In the genomic region with DNA sequence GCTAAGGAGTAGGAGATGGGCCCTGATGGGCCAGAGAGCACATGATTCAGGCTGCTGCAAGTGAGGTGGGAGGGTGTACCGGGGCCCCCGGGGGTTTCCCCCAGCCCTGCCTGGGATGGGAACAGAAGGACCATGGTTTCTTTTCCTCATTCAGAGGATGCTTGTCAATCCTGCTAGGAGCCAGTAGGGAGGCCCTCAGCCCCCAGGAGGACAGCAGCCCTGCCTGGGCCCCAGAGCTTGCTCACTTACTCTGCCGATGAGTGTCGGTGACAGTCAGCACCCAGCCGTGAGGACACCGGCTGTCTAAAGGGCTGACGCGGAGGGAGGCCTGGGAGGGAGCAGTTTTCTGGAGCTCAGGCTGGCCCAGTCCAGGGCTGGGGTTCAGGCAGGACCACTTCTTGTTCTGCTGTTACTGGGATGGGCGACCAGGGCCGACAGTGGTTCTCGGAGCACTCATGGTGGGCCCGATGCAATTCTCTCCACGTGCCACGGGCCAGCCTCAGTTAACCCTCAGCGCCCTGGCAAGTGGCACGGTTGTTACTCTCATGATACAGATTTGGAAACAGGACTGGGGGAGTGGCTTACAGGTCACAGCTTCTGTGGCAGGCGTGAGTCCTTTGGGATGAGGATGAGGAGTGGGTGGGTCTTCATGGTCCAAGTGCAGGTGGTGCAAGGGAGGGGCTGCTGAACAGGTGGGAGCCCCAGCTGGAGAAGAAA, we compare ENCODE assay signal across 8 cellular contexts. TPM values are rescaled to one million over a fixed set of nuclear protein-coding genes. Genes with fewer than 3 reads are reported as not detected.
A peak's percentile ranks its signal among the peaks of the same experiment; 100 is the strongest.
DNase-seq lines count a peak whose midpoint lies in the region; ATAC-seq and TF ChIP-seq lines count a peak whose summit lies in the region.

No MANE protein-coding gene starts in this region.

- DNase-seq in LNCaP clone FGC (ENCODE audit: low read depth) (no peak), chondrocyte (ENCODE audit: low spot score) (no peak), naive B cell (no peak), NCI-H1048 (lab: John Stamatoyannopoulos, UW) (no peak), left lobe of liver (ENCODE audit: low spot score) (no peak)
- no peak for DNase-seq in activated effector memory CD4-positive, alpha-beta T cell treated with anti-CD3 and anti-CD28 coated beads, Interleukin-2, amount 50 U/mL, for 16 hours

- H3K4me1 Mint-ChIP-seq in chondrocyte (ENCODE audit: low read depth) = peaks cover 33% of the 10 kb centered on the region
- peaks cover 19 to 48% (median 32%) of the 10 kb centered on the region in 3 donors for H3K4me1 Mint-ChIP-seq in naive B cell

- TF ChIP-seq CTCF in C4-2B (conservative IDR thresholded peaks at IDR 0.05) (no peak), LNCaP clone FGC (IDR thresholded peaks at IDR 0.05; ENCODE audit: control insufficient read depth, extremely low read depth, insufficient read depth) (no peak), chondrocyte (IDR thresholded peaks at IDR 0.05) (no peak)

- H3K27me3 Mint-ChIP-seq in chondrocyte (ENCODE audit: low read depth) (no peaks in the 10 kb centered on the region), naive B cell (no peaks in the 10 kb centered on the region)

- H3K36me3 Mint-ChIP-seq in chondrocyte (ENCODE audit: low read depth) (no peaks in the 10 kb centered on the region), naive B cell (no peaks in the 10 kb centered on the region)

- peak overlapping the region; percentile 72 for H3K4me3 ChIP-seq in LNCaP clone FGC (ENCODE audit: low read depth, low read length)

- no peak overlapping the region for H3K27ac Mint-ChIP-seq in chondrocyte (ENCODE audit: unreplicated experiment)
- peak overlapping the region in 1 of 6 donors; percentile 72 for H3K27ac Mint-ChIP-seq in naive B cell

- peak overlapping the region; percentile 66 for H3K4me3 Mint-ChIP-seq in chondrocyte (ENCODE audit: unreplicated experiment)
- H3K4me3 Mint-ChIP-seq in naive B cell = peak overlapping the region; percentile 71 to 93 (median 82)

- ATAC-seq in naive B cell (ENCODE audit: low read depth in 2 of 2) (no peak), left lobe of liver (no peak), GM21447 (IDR thresholded peaks at IDR 0.05; ENCODE audit: unreplicated experiment) (no peak)

- H3K9me3 Mint-ChIP-seq in chondrocyte (ENCODE audit: low read depth) = no peaks in the 10 kb centered on the region
- H3K9me3 Mint-ChIP-seq in naive B cell = no peaks in the 10 kb centered on the region

- peak overlapping the region; percentile 94 for H3K27ac ChIP-seq in C4-2B

RNA-seq across cellular contexts. Expression of a gene that starts 1.8 kb away (rescaled TPM):
- 24.5 to 27.3 TPM (median 27.2 TPM) in 3 replicates for total RNA-seq in chondrocyte
- polyA plus RNA-seq in naive B cell (ENCODE audit: low read depth in 6 of 6) = 10 to 100 TPM; 30.3 to 65.5 (median 40.0) TPM
- 29.0 TPM for total RNA-seq in left lobe of liver

RNA-seq across cellular contexts. Expression of a gene that starts 11.5 kb away (rescaled TPM):
- 59.6 to 92.3 TPM (median 61.0 TPM) in 3 replicates for total RNA-seq in chondrocyte
- polyA plus RNA-seq in naive B cell (ENCODE audit: low read depth in 6 of 6) = 10 to 100 TPM in 5 of 6 donors, 1 to 10 TPM in 1; 6.7 to 45.0 (median 31.5) TPM
- total RNA-seq in left lobe of liver = 64.2 TPM

RNA-seq across cellular contexts. Expression of a gene that starts 17.0 kb away (rescaled TPM):
- total RNA-seq in chondrocyte = 32.5 to 34.8 TPM (median 33.0 TPM) in 3 replicates
- polyA plus RNA-seq in naive B cell (ENCODE audit: low read depth in 6 of 6) = 10 to 100 TPM in 1 of 6 donors, 1 to 10 TPM in 5; 4.2 to 13.3 (median 7.2) TPM
- 13.0 TPM for total RNA-seq in left lobe of liver

RNA-seq across cellular contexts. Expression of a gene that starts 28.6 kb away (rescaled TPM):
- 25.8 to 33.9 TPM (median 27.9 TPM) in 3 replicates for total RNA-seq in chondrocyte
- 10 to 100 TPM; 19.1 to 53.9 (median 32.6) TPM for polyA plus RNA-seq in naive B cell (ENCODE audit: low read depth in 6 of 6)
- total RNA-seq in left lobe of liver = 14.4 TPM

RNA-seq across cellular contexts. Expression of a gene that starts 55.6 kb away (rescaled TPM):
- total RNA-seq in chondrocyte (50.6 to 55.4 TPM (median 53.5 TPM) in 3 replicates), left lobe of liver (100 TPM)
- polyA plus RNA-seq in naive B cell (ENCODE audit: low read depth in 6 of 6) = 10 to 100 TPM; 13.7 to 21.6 (median 19.9) TPM
